8 cellular contexts compared by ENCODE assay signal in the genomic region with DNA sequence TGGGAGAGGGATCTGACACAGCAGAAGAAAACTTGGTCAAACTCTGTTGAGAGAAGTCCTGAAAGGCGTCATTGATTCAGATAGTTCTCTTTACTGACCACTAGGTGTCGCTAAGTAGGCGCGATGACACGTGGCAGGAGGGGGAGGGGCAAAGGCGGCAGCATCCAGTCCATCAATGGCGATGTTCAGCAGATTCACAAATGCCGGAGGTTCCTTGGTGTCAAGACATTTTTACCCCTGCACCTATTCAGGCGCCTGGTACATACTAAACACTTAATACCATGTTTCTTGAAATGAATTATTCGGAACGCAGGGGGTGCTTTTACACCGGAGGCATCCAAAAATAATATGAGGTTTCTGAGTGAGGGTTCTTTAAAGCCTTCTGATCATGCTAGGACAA. TPM values are rescaled to one million over a fixed set of nuclear protein-coding genes. Genes with fewer than 3 reads are reported as not detected.
DNase-seq lines count a peak whose midpoint lies in the region; ATAC-seq, FAIRE-seq and TF ChIP-seq lines count a peak whose summit lies in the region.

No MANE protein-coding gene starts in this region.

- peak; percentile 54 to 65 (median 62) for TF ChIP-seq CTCF in pancreas (IDR thresholded peaks at IDR 0.05)
- peak; percentile 66 to 86 (median 82) for TF ChIP-seq CTCF in upper lobe of left lung (IDR thresholded peaks at IDR 0.05)

- FAIRE-seq in pancreas (lab: Jason Lieb, UNC): no peak

- intact Hi-C loops in pancreas (cut with DNase I): no loop called here

- H3K36me3 ChIP-seq in Karpas-422 (ENCODE audit: insufficient read depth, low read length) (no peaks in the 10 kb centered on the region; the same call in 1 of the 2 replicates), pancreas (no peaks in the 10 kb centered on the region), upper lobe of left lung (no peaks in the 10 kb centered on the region)

- H3K9me3 ChIP-seq in Karpas-422 (ENCODE audit: low read length) (no peaks in the 10 kb centered on the region), pancreas (no peaks in the 10 kb centered on the region), upper lobe of left lung (no peaks in the 10 kb centered on the region)

- no peaks in the 10 kb centered on the region for H3K36me3 Mint-ChIP-seq in activated T-helper 17 cell treated with anti-CD3 and anti-CD28 coated beads, Interleukin-2, amount 50 U/mL, for 72 hours (ENCODE audit: low read depth)

- no peaks in the 10 kb centered on the region for H3K27me3 ChIP-seq in Karpas-422 (ENCODE audit: low read length)
- H3K27me3 ChIP-seq in pancreas: no peaks in the 10 kb centered on the region
- H3K27me3 ChIP-seq in upper lobe of left lung: no peaks in the 10 kb centered on the region

- no peaks in the 10 kb centered on the region for H4K20me1 ChIP-seq in Karpas-422 (ENCODE audit: insufficient read depth, low read depth, low read length)

- 29 to 33% methylated on average over 12 of the region's 12 CpGs for WGBS in pancreas, 2 donors
- WGBS in upper lobe of left lung, 2 donors: 21 to 34% methylated on average over 11 to 12 of the region's 12 CpGs

- H3K4me3 ChIP-seq in Karpas-422 (ENCODE audit: low read length): peak overlapping the region; percentile 36
- H3K4me3 ChIP-seq in pancreas: no peak overlapping the region
- H3K4me3 ChIP-seq in upper lobe of left lung: peak overlapping the region in 1 of 4 donors; percentile 27

- peak overlapping the region; percentile 61 for H3K9ac ChIP-seq in Karpas-422 (ENCODE audit: low read length)

- peaks cover 41% of the 10 kb centered on the region for H3K79me2 ChIP-seq in Karpas-422 (ENCODE audit: low read length)

- H3K9me2 ChIP-seq in Karpas-422 (replicated peaks; ENCODE audit: insufficient read depth, low read length): no peaks in the 10 kb centered on the region

- H3K4me2 ChIP-seq in Karpas-422 (ENCODE audit: low read depth, low read length, poor library complexity, severe bottlenecking): peak overlapping the region; percentile 70

- TF ChIP-seq EP300 in upper lobe of left lung (IDR thresholded peaks at IDR 0.05): no peak

- H3K27me3 Mint-ChIP-seq in activated T-helper 17 cell treated with anti-CD3 and anti-CD28 coated beads, Interleukin-2, amount 50 U/mL, for 72 hours: no peaks in the 10 kb centered on the region

- ATAC-seq in GM21576 (IDR thresholded peaks at IDR 0.05; ENCODE audit: unreplicated experiment): peak; percentile 35
- peak; percentile 97 for ATAC-seq in activated T-helper 17 cell treated with anti-CD3 and anti-CD28 coated beads, Interleukin-2, amount 50 U/mL, for 72 hours (replicated peaks)
- peak; percentile 83 to 90 (median 87) for ATAC-seq in pancreas
- peak; percentile 85 to 92 for ATAC-seq in upper lobe of left lung (ENCODE audit: low FRiP score in 2 of 2)

- H3K27ac Mint-ChIP-seq in activated T-helper 17 cell treated with anti-CD3 and anti-CD28 coated beads, Interleukin-2, amount 50 U/mL, for 72 hours: no peak overlapping the region

- TF ChIP-seq POLR2A in upper lobe of left lung (IDR thresholded peaks at IDR 0.05): no peak

- no peaks in the 10 kb centered on the region for H3K9me3 Mint-ChIP-seq in activated T-helper 17 cell treated with anti-CD3 and anti-CD28 coated beads, Interleukin-2, amount 50 U/mL, for 72 hours

- peaks cover 62% of the 10 kb centered on the region for H3K4me1 ChIP-seq in Karpas-422 (ENCODE audit: low read length)
- no peaks in the 10 kb centered on the region for H3K4me1 ChIP-seq in pancreas
- H3K4me1 ChIP-seq in upper lobe of left lung: peaks cover 0 to 8% (median 2%) of the 10 kb centered on the region in 4 donors

- H2AFZ ChIP-seq in Karpas-422 (ENCODE audit: low read length): peak overlapping the region; percentile 62; the same call in 1 of the 2 replicates

- peak overlapping the region; percentile 96 for H3K27ac ChIP-seq in Karpas-422 (ENCODE audit: low read length)
- H3K27ac ChIP-seq in pancreas: no peak overlapping the region
- H3K27ac ChIP-seq in upper lobe of left lung: peak overlapping the region in 1 of 4 donors; percentile 58

- DNase-seq in DMS 273 treated with DMSO at 0.1 percent for 48 hours (lab: John Stamatoyannopoulos, UW) (peak; percentile 5), Karpas-422 (peak; percentile 97), SHP77 treated with DMSO at 0.1 percent for 48 hours (lab: John Stamatoyannopoulos, UW) (peak; percentile 46), germinal center (ENCODE audit: low spot score) (peak; percentile 72), pancreas (peak; percentile 43 to 74 (median 61)), upper lobe of left lung (peak; percentile 42 to 82)

- H3K4me3 Mint-ChIP-seq in activated T-helper 17 cell treated with anti-CD3 and anti-CD28 coated beads, Interleukin-2, amount 50 U/mL, for 72 hours: peak overlapping the region; percentile 60

- peaks cover 9% of the 10 kb centered on the region for H3K4me1 Mint-ChIP-seq in activated T-helper 17 cell treated with anti-CD3 and anti-CD28 coated beads, Interleukin-2, amount 50 U/mL, for 72 hours

RNA-seq across cellular contexts. Expression of a gene that starts 3.0 kb away (rescaled TPM):
- 224 and 232 TPM in 2 replicates for total RNA-seq in Karpas-422 (2014; rRNA removed; shearing (Covaris generic); ENCODE audit: low replicate concordance)
- 1 to 10 TPM; 1.0 to 2.7 TPM for total RNA-seq in activated T-helper 17 cell treated with anti-CD3 and anti-CD28 coated beads, Interleukin-2, amount 50 U/mL, for 72 hours
- total RNA-seq in pancreas: 1 to 10 TPM in 4 of 6 donors, under 1 TPM in 2; 0.28 to 8.0 (median 2.0) TPM
- 1 to 10 TPM; 1.0 to 2.1 TPM for polyA plus RNA-seq in pancreas
- 10 to 100 TPM; 12.4 to 45.6 (median 17.0) TPM for total RNA-seq in upper lobe of left lung

RNA-seq across cellular contexts. Expression of a gene that starts 42.3 kb away (rescaled TPM):
- total RNA-seq in Karpas-422 (2014; rRNA removed; shearing (Covaris generic); ENCODE audit: low replicate concordance): 2.8 TPM in 1 of 2 replicates, not detected in the other
- not detected for total RNA-seq in activated T-helper 17 cell treated with anti-CD3 and anti-CD28 coated beads, Interleukin-2, amount 50 U/mL, for 72 hours
- total RNA-seq in pancreas (1 to 10 TPM in 5 of 6 donors, under 1 TPM in 1; 0.85 to 4.8 (median 2.1) TPM), upper lobe of left lung (10 to 100 TPM in 4 of 6 donors, 1 to 10 TPM in 2; 6.3 to 26.4 (median 10.8) TPM)
- 1 to 10 TPM; 3.7 to 6.4 TPM for polyA plus RNA-seq in pancreas

Comparison
In these comparisons a context has a peak if more than half of its experiments do, and no peak if none do; other contexts are left out.
1. DNase-seq: peak in every context shown above with its lines; median percentile 97 in Karpas-422; 72 in germinal center; 62 in upper lobe of left lung; 61 in pancreas; 46 in SHP77 treated with DMSO at 0.1 percent for 48 hours; 5 in DMS 273 treated with DMSO at 0.1 percent for 48 hours.
2. ATAC-seq: peak in every context shown above with its lines; median percentile 97 in activated T-helper 17 cell treated with anti-CD3 and anti-CD28 coated beads, Interleukin-2, amount 50 U/mL, for 72 hours; 88 in upper lobe of left lung; 87 in pancreas; 35 in GM21576.